Comparison of ENCODE assay signal across 25 cellular contexts in genomic region chr13:97561182-97561581, GRCh38.
DNase-seq lines count a peak whose midpoint lies in the region; ATAC-seq and TF ChIP-seq lines count a peak whose summit lies in the region.
"Had no signal": no experiment of that assay in that cellular context is flagged by ENCODE, and none has a peak within 500 bp of the region (broad histone marks: within the 10 kb centered on the region; RNA-seq: fewer than 3 reads in every experiment).

No MANE protein-coding gene starts in this region.

- intact Hi-C loops in uterus (cut with DNase I; ENCODE audit: low total_unique reads) (no loop called here), colonic mucosa (cut with DNase I) (no loop called here)

- no peak for TF ChIP-seq POLR2A in uterus (IDR thresholded peaks at IDR 0.05)

- H3K4me1 ChIP-seq in uterus, result no peaks in the 10 kb centered on the region
- H3K4me1 ChIP-seq in colonic mucosa, result no peaks in the 10 kb centered on the region
- H3K4me1 ChIP-seq: HAP-1, SJCRH30 had no signal

- H3K27ac ChIP-seq in uterus, result no peak overlapping the region
- H3K27ac ChIP-seq in colonic mucosa, result no peak overlapping the region
- H3K27ac ChIP-seq: GM23248, SJCRH30 had no signal

- DNase-seq in stimulated activated CD8-positive, alpha-beta memory T cell treated with anti-CD3 and anti-CD28 coated beads, Interleukin-4, amount 100 ng/mL, for 48 hours, result no peak
- DNase-seq in uterus (no peak), colonic mucosa (no peak), H7 (no peak)
- DNase-seq: AML-193; C1 segment of cervical spinal cord; CD8-positive, alpha-beta memory T cell; DMS53; GDM1; GM23248; MG63; NCI-H1694 treated with DMSO at 0.1 percent for 48 hours; NCI-H2081 treated with DMSO at 0.1 percent for 48 hours; NCI-H446; NCI-H526; OCI-M1; SJCRH30; T-helper 1 cell; T-helper 9 cell had no signal

- H3K9me3 ChIP-seq in uterus, result no peaks in the 10 kb centered on the region
- no peaks in the 10 kb centered on the region for H3K9me3 ChIP-seq in colonic mucosa
- H3K9me3 ChIP-seq: HAP-1, SJCRH30 had no signal

- H3K36me3 ChIP-seq in uterus (no peaks in the 10 kb centered on the region), colonic mucosa (no peaks in the 10 kb centered on the region), H7 (replicated peaks; ENCODE audit: control insufficient read depth, insufficient read depth, low read length) (no peaks in the 10 kb centered on the region)
- H3K36me3 ChIP-seq: HAP-1, MG63, SJCRH30 had no signal

- no peak overlapping the region for H3K9ac ChIP-seq in colonic mucosa (ENCODE audit: low read depth in 2 of 2, low read length in 2 of 2)
- H3K9ac ChIP-seq: GM23248 had no signal

- TF ChIP-seq CTCF in uterus (IDR thresholded peaks at IDR 0.05) (no peak), colonic mucosa (IDR thresholded peaks at IDR 0.05) (no peak)

- ATAC-seq in GM18502 (IDR thresholded peaks at IDR 0.05; ENCODE audit: poor library complexity, unreplicated experiment) (peak; percentile 61), GM19463 (IDR thresholded peaks at IDR 0.05; ENCODE audit: unreplicated experiment) (peak; percentile 62), HG02678 (IDR thresholded peaks at IDR 0.05; ENCODE audit: unreplicated experiment) (peak; percentile 65), HG03378 (IDR thresholded peaks at IDR 0.05; ENCODE audit: unreplicated experiment) (peak; percentile 72)
- ATAC-seq: K562 had no signal

- H3K27me3 ChIP-seq in uterus, result no peaks in the 10 kb centered on the region
- no peaks in the 10 kb centered on the region for H3K27me3 ChIP-seq in colonic mucosa
- no peaks in the 10 kb centered on the region for H3K27me3 ChIP-seq in H7 (ENCODE audit: control insufficient read depth, insufficient read depth, low read length)
- H3K27me3 ChIP-seq: MG63, SJCRH30 had no signal

- H3K4me3 ChIP-seq in uterus (no peak overlapping the region), colonic mucosa (no peak overlapping the region), H7 (ENCODE audit: insufficient read depth, low read depth, low read length) (no peak overlapping the region)
- H3K4me3 ChIP-seq: GM23248, HAP-1, K562, MG63, SJCRH30 had no signal
